9 cellular contexts compared by ENCODE assay signal in the genomic region with DNA sequence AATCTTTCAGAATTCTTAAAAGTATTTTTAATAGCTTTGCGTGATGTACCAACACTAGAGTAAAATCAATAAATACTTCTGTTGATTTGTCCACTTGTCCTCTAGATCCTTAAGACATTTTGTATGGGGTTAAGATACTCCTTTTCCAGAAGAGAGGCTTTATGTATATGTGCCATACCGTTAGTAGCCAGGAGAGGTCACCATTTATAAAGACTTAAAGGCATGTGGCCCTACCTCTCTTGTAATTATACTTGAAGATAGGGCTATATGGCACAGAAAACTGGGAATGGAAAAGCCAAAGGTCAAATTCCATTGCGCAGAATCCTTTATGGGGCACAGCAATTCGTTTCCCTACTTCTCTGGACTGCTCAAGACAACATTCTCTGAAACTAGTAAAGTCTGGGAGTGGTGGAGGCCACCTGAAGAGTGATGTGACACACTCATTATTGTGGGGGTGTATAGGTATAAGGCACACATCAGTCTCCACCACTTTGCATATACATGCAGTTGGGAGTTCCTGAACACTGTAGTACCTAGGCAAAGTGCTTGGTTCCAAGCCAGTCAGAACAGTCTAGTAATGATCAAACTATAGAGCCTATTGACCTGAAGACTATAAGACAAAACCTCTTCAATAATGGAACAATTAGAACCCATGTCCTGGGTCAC.
A peak's percentile ranks its signal among the peaks of the same experiment; 100 is the strongest.
DNase-seq lines count a peak whose midpoint lies in the region; ATAC-seq and TF ChIP-seq lines count a peak whose summit lies in the region.
"Had no signal": no experiment of that assay in that cellular context is flagged by ENCODE, and none has a peak within 500 bp of the region (broad histone marks: within the 10 kb centered on the region; RNA-seq: fewer than 3 reads in every experiment).

No MANE protein-coding gene starts in this region.

- in situ Hi-C loops in T47D (cut with HindIII; ENCODE audit: low pct_unique_long_range_greater_than_20kb, low sequenced_read_pairs): no loop called here

- TF ChIP-seq CTCF in upper lobe of right lung (IDR thresholded peaks at IDR 0.05): peak; percentile 66

- H3K4me1 ChIP-seq in upper lobe of right lung: no peaks in the 10 kb centered on the region

- H3K36me3 ChIP-seq in upper lobe of right lung: no peaks in the 10 kb centered on the region

- ATAC-seq in GM19397 (IDR thresholded peaks at IDR 0.05; ENCODE audit: unreplicated experiment) (peak; percentile 47), HG03342 (IDR thresholded peaks at IDR 0.05; ENCODE audit: unreplicated experiment) (peak; percentile 68), upper lobe of right lung (peak; percentile 89)

- DNase-seq in DMS79 treated with DMSO at 0.1 percent for 48 hours (lab: John Stamatoyannopoulos, UW): peak; percentile 19
- DNase-seq in NCI-H774 (lab: John Stamatoyannopoulos, UW): peak; percentile 21
- peak; percentile 43 to 80 for DNase-seq in T47D (ENCODE audit: low read depth in 1 of 2, low spot score in 1 of 2)
- DNase-seq in left kidney (ENCODE audit: low read depth, low spot score): peak; percentile 81
- DNase-seq in upper lobe of right lung: no peak
- no peak for DNase-seq in stimulated activated CD4-positive, alpha-beta T cell treated with anti-CD3 and anti-CD28 coated beads, Interleukin-1b, Interleukin-23, amount 100 ng/mL, for 48 hours
- DNase-seq: activated naive CD8-positive, alpha-beta T cell treated with anti-CD3 and anti-CD28 coated beads, Interleukin-2, amount 10 ng/mL, durations not matched to agents 7 days and 5 days had no signal

- H3K27me3 ChIP-seq in upper lobe of right lung: no peaks in the 10 kb centered on the region

- H3K9me3 ChIP-seq in upper lobe of right lung: no peaks in the 10 kb centered on the region

- no peak overlapping the region for H3K27ac ChIP-seq in upper lobe of right lung

- no peak overlapping the region for H3K4me3 ChIP-seq in upper lobe of right lung

- intact Hi-C loops in upper lobe of right lung (cut with DNase I): no loop called here

Comparison
In these comparisons a context has a peak if more than half of its experiments do, and no peak if none do; other contexts are left out.
1. DNase-seq: peak in DMS79 treated with DMSO at 0.1 percent for 48 hours (single experiment), NCI-H774 (single experiment), T47D (2 of 2) and left kidney (single experiment); none in upper lobe of right lung (single experiment) and stimulated activated CD4-positive, alpha-beta T cell treated with anti-CD3 and anti-CD28 coated beads, Interleukin-1b, Interleukin-23, amount 100 ng/mL, for 48 hours (single experiment).
2. Peak in every context shown above with its lines, with median percentiles within 50 percentile points of each other: ATAC-seq.